In the genomic region with DNA sequence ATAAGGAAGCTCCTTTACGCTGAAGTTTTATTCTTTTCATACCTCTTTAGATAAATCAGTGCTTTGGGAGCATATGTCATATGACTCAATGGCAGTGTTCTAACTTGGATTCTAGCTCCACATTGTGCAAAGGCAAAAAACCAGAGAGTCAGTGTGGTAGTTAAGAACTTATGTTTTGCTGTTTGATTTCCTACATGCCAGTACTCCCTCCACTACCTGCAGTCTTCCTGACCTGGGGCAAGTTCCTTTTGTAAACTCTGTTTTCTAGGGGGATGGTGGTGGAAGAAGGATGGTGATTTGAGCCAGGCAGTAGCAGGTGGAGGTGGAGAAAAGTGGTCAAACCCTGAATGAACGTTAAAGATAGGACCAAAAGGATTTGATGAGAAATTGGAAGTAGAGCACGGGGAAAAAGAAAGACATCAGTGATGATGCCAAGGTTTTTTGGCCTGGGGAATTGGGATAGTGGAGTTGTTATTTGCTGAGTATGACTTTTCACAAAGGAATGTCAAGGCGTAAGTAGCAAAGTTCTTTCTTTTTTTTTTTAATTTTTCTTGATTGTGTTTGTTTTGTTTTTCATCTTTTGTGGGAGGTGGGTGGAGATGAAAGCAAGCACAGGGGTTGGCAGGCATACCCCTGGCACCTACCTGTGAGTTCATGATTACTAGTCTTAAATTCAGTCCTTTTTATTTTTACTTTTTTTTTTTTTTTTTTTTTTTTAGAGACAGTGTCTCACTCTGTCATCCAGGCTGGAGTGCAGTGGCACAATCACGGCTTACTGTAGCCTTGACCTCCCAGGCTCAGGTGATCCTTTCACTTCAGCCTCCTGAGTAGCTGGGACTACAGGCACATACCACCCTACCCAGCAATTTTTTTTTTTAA, we compare ENCODE assay signal across 8 cellular contexts. TPM values are rescaled to one million over a fixed set of nuclear protein-coding genes. Genes with fewer than 3 reads are reported as not detected.
A peak's percentile ranks its signal among the peaks of the same experiment; 100 is the strongest.
DNase-seq lines count a peak whose midpoint lies in the region; ATAC-seq and TF ChIP-seq lines count a peak whose summit lies in the region.
"Not testable (repeated sequence)": the region's sequence is repeated elsewhere in the genome, so short reads cannot be mapped to it uniquely, and the experiment has no call there.

No MANE protein-coding gene starts in this region.

- H2BK12ac ChIP-seq in trophoblast cell (ENCODE audit: low read length): not testable (repeated sequence)

- not testable (repeated sequence) for H4K12ac ChIP-seq in trophoblast cell (ENCODE audit: low read depth, low read length)

- H3K4me2 ChIP-seq in trophoblast cell (ENCODE audit: low read length): not testable (repeated sequence)

- not testable (repeated sequence) for H3K14ac ChIP-seq in trophoblast cell (ENCODE audit: low read length)

- H3K4ac ChIP-seq in trophoblast cell (ENCODE audit: low read depth, low read length): not testable (repeated sequence)

- peak; percentile 64; the same call in 1 of the 2 replicates for ATAC-seq in Panc1
- ATAC-seq in esophagus mucosa: peak; percentile 50
- ATAC-seq in gastroesophageal sphincter: peak; percentile 63
- peak; percentile 46 to 65 (median 46) for ATAC-seq in right lobe of liver

- TF ChIP-seq CTCF in Panc1 (IDR thresholded peaks at IDR 0.05); gastroesophageal sphincter (IDR thresholded peaks at IDR 0.05); right lobe of liver (IDR thresholded peaks at IDR 0.05); uterus (IDR thresholded peaks at IDR 0.05): not testable (repeated sequence)

- intact Hi-C loops in Panc1 (cut with micrococcal nuclease; ENCODE audit: unreplicated experiment); right lobe of liver (cut with DNase I); uterus (cut with DNase I; ENCODE audit: low total_unique reads): not testable (repeated sequence)

- H3K36me3 ChIP-seq in Panc1 (ENCODE audit: control insufficient read depth, insufficient read depth, low read length); gastroesophageal sphincter; right lobe of liver; trophoblast cell (ENCODE audit: control insufficient read depth in 1 of 2, insufficient read depth in 2 of 2, low read length in 2 of 2); uterus: not testable (repeated sequence)

- WGBS in gastroesophageal sphincter (ENCODE audit: low coverage in 1 of 2), 2 donors: 31 to 42% methylated on average over 4 to 5 of the region's 5 CpGs
- WGBS in right lobe of liver (ENCODE audit: insufficient coverage, low coverage, low lambda C conversion rate, missing lambda C conversion rate): 44% methylated on average over 5 of the region's 5 CpGs
- no CpG with 5 or more reads among the region's 5 CpGs for WGBS in trophoblast cell (ENCODE audit: extremely low coverage, insufficient coverage, insufficient read length)

- H3K4me3 ChIP-seq in Panc1 (ENCODE audit: low read depth in 2 of 2, low read length in 2 of 2); gastroesophageal sphincter; right lobe of liver; trophoblast cell (ENCODE audit: low read depth, low read length); uterus: not testable (repeated sequence)

- not testable (repeated sequence) for H2AK5ac ChIP-seq in trophoblast cell (ENCODE audit: low read length)

- not testable (repeated sequence) for H2BK120ac ChIP-seq in trophoblast cell (ENCODE audit: insufficient read depth, low read length, poor library complexity)

- DNase-seq in GM04504 (ENCODE audit: low read depth): peak; percentile 17
- DNase-seq in Panc1 (ENCODE audit: low read depth, low spot score); right lobe of liver: not testable (repeated sequence)
- DNase-seq in astrocyte of the hippocampus (ENCODE audit: low read depth, low spot score): peak; percentile 43
- peak; percentile 32 to 51 for DNase-seq in trophoblast cell
- DNase-seq in uterus: peak in 1 of 2 donors; percentile 35

- H2BK5ac ChIP-seq in trophoblast cell (ENCODE audit: low read depth, low read length, poor library complexity): not testable (repeated sequence)

- H3K79me1 ChIP-seq in trophoblast cell (ENCODE audit: low read length): not testable (repeated sequence)

- not testable (repeated sequence) for H3K27me3 ChIP-seq in Panc1 (ENCODE audit: control insufficient read depth, insufficient read depth, low read length); gastroesophageal sphincter; right lobe of liver; trophoblast cell (ENCODE audit: insufficient read depth, low read length); uterus

- TF ChIP-seq POLR2A in gastroesophageal sphincter (IDR thresholded peaks at IDR 0.05); right lobe of liver (IDR thresholded peaks at IDR 0.05); uterus (IDR thresholded peaks at IDR 0.05): not testable (repeated sequence)

- BruUV-seq in Panc1 (replicated peaks; lab: Mats Ljungman, UMichigan): not testable (repeated sequence)

- not testable (repeated sequence) for H3K9ac ChIP-seq in trophoblast cell (ENCODE audit: low read length)

- H3K79me2 ChIP-seq in trophoblast cell (ENCODE audit: control insufficient read depth, insufficient read depth, low read length, poor library complexity): not testable (repeated sequence)

- POLR2A ChIA-PET in Panc1 (lab: Charles Lee): not testable (repeated sequence)

- H3K9me3 ChIP-seq in Panc1 (ENCODE audit: control insufficient read depth, insufficient read depth, low read depth, low read length); gastroesophageal sphincter; right lobe of liver; trophoblast cell (ENCODE audit: insufficient read depth, low read depth, low read length); uterus: not testable (repeated sequence)

- not testable (repeated sequence) for H3K23ac ChIP-seq in trophoblast cell (ENCODE audit: low read length)

- CTCF ChIA-PET in Panc1 (lab: Charles Lee): not testable (repeated sequence)

- H4K8ac ChIP-seq in trophoblast cell (ENCODE audit: low read depth, low read length): not testable (repeated sequence)

- H3K4me1 ChIP-seq in Panc1 (ENCODE audit: control insufficient read depth, insufficient read depth, low read length); gastroesophageal sphincter; trophoblast cell (ENCODE audit: control insufficient read depth in 1 of 2, insufficient read depth in 2 of 2, low read length in 2 of 2); uterus: not testable (repeated sequence)
- peaks cover 0 to 12% (median 4%) of the 10 kb centered on the region in 4 donors for H3K4me1 ChIP-seq in right lobe of liver

- in situ Hi-C loops in Panc1 (cut with HindIII; ENCODE audit: low pct_unique_long_range_greater_than_20kb, low sequenced_read_pairs): not testable (repeated sequence)

- H3K27ac ChIP-seq in Panc1 (ENCODE audit: low read length); gastroesophageal sphincter; trophoblast cell (ENCODE audit: low read depth, low read length): not testable (repeated sequence)
- peak overlapping the region; percentile 38 to 64 (median 49) for H3K27ac ChIP-seq in right lobe of liver
- H3K27ac ChIP-seq in uterus: peak overlapping the region; percentile 51 to 59

- H3K18ac ChIP-seq in trophoblast cell (ENCODE audit: low read length): not testable (repeated sequence)

- TF ChIP-seq EP300 in gastroesophageal sphincter (IDR thresholded peaks at IDR 0.05): not testable (repeated sequence)

- not testable (repeated sequence) for H2AFZ ChIP-seq in trophoblast cell (ENCODE audit: insufficient read depth, low read length, poor library complexity)

- not testable (repeated sequence) for H4K91ac ChIP-seq in trophoblast cell (ENCODE audit: low read depth, low read length)

RNA-seq across cellular contexts. Expression of a gene that starts 47.5 kb away (rescaled TPM):
- total RNA-seq in Panc1 (2021; ENCODE audit: unreplicated experiment) (45.2 TPM), esophagus mucosa (17.7 TPM), gastroesophageal sphincter (10 to 100 TPM; 21.2 to 31.0 (median 26.6) TPM), right lobe of liver (10 to 100 TPM; 22.5 to 33.2 (median 27.2) TPM), uterus (10 to 100 TPM; 17.1 to 61.6 (median 30.2) TPM)
- 30.5 TPM for polyA plus RNA-seq in Panc1 (2012; ENCODE audit: insufficient read length)
- polyA plus RNA-seq in trophoblast cell (2013): 13.2 and 13.4 TPM in 2 replicates

RNA-seq across cellular contexts. Expression of a gene that starts 47.8 kb away (rescaled TPM):
- total RNA-seq in Panc1 (2021; ENCODE audit: unreplicated experiment): 138 TPM
- 102 TPM for polyA plus RNA-seq in Panc1 (2012; ENCODE audit: insufficient read length)
- total RNA-seq in esophagus mucosa: 88.5 TPM
- total RNA-seq in gastroesophageal sphincter: 100 to 1,000 TPM; 155 to 214 (median 155) TPM
- 100 to 1,000 TPM; 272 to 652 (median 433) TPM for total RNA-seq in right lobe of liver
- polyA plus RNA-seq in trophoblast cell (2013): 35.6 and 37.0 TPM in 2 replicates
- total RNA-seq in uterus: 100 to 1,000 TPM; 115 to 189 (median 125) TPM
